10 cellular contexts compared by ENCODE assay signal in the genomic region with DNA sequence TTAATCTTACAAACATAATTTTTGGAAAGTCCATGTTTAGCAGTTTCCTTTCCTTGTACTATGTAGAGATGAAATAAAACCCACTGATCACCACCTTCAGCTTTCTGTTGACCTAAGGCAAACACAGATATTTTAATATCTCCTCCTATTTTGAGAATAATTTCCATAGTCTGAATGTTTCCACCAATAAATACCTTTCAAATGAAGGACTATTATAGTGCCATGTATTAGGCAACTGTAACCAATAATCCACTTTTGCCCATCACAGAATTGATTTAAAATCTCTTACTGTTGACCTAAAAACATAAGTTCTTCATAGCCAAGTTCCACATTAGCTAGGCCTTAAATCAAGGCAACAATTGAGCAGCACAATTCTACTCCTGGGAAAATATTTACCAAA. TPM values are rescaled to one million over a fixed set of nuclear protein-coding genes. Genes with fewer than 3 reads are reported as not detected.
A peak's percentile ranks its signal among the peaks of the same experiment; 100 is the strongest.
DNase-seq lines count a peak whose midpoint lies in the region; ATAC-seq and TF ChIP-seq lines count a peak whose summit lies in the region.
"Had no signal": no experiment of that assay in that cellular context is flagged by ENCODE, and none has a peak within 500 bp of the region (broad histone marks: within the 10 kb centered on the region; RNA-seq: fewer than 3 reads in every experiment).

No MANE protein-coding gene starts in this region.

- peaks cover 11% of the 10 kb centered on the region for H3K4me1 ChIP-seq in A673 (ENCODE audit: insufficient read depth, low read length, poor library complexity, severe bottlenecking)
- H3K4me1 ChIP-seq in HUES6 (ENCODE audit: control insufficient read depth, insufficient read depth, low read length) = peaks cover 19% of the 10 kb centered on the region; the same call in 1 of the 2 replicates

- TF ChIP-seq POLR2A in GM18505 (IDR thresholded peaks at IDR 0.05; ENCODE audit: borderline replicate concordance, extremely low read depth, insufficient read depth, insufficient read length) = no peak

- no peak overlapping the region for H3K27ac Mint-ChIP-seq in natural killer cell treated with Interleukin-12 subunit alpha and Interleukin-12 subunit beta and Interleukin-15 and Interleukin-18, amount 100 ng/mL, for 72 hours
- H3K27ac Mint-ChIP-seq: activated naive CD8-positive, alpha-beta T cell had no signal

- H3K27ac ChIP-seq in A673 (ENCODE audit: low read depth, low read length, poor library complexity, severe bottlenecking) = peak overlapping the region; percentile 92
- peak overlapping the region; percentile 20; the same call in 1 of the 2 replicates for H3K27ac ChIP-seq in HUES6 (ENCODE audit: low read depth, low read length)
- H3K27ac ChIP-seq in cingulate gyrus (ENCODE audit: low read depth, low read length) = peak overlapping the region; percentile 15
- H3K27ac ChIP-seq: neutrophil had no signal

- peak overlapping the region; percentile 74 for H3K4me3 Mint-ChIP-seq in natural killer cell treated with Interleukin-12 subunit alpha and Interleukin-12 subunit beta and Interleukin-15 and Interleukin-18, amount 100 ng/mL, for 72 hours

- H3K27me3 ChIP-seq in A673 (replicated peaks; ENCODE audit: insufficient read depth, low read depth, low read length, poor library complexity) (peaks cover 19% of the 10 kb centered on the region), HUES6 (ENCODE audit: control insufficient read depth, insufficient read depth, low read length) (no peaks in the 10 kb centered on the region)

- TF ChIP-seq CTCF in A673 (conservative IDR thresholded peaks at IDR 0.05; ENCODE audit: low read depth, low read length) = no peak

- CTCF ChIA-PET in A673 (lab: Charles Lee) = no interaction called here

- no peak for ATAC-seq in natural killer cell treated with Interleukin-12 subunit alpha and Interleukin-12 subunit beta and Interleukin-15 and Interleukin-18, amount 100 ng/mL, for 72 hours
- no peak for ATAC-seq in HG02884 (IDR thresholded peaks at IDR 0.05; ENCODE audit: unreplicated experiment)
- ATAC-seq in GM18505 (IDR thresholded peaks at IDR 0.05; ENCODE audit: unreplicated experiment) = no peak
- no peak for ATAC-seq in HG03135 (IDR thresholded peaks at IDR 0.05; ENCODE audit: unreplicated experiment)

- no TSS peak for BruUV-seq in A673 (replicated peaks; lab: Mats Ljungman, UMichigan)

- DNase-seq in A673 (ENCODE audit: low spot score) (no peak), nucleus accumbens (lab: John Stamatoyannopoulos, UW) (no peak)
- DNase-seq in natural killer cell treated with Interleukin-12 subunit alpha and Interleukin-12 subunit beta and Interleukin-15 and Interleukin-18, amount 100 ng/mL, for 72 hours (ENCODE audit: low spot score) = no peak

- H3K36me3 Mint-ChIP-seq in natural killer cell treated with Interleukin-12 subunit alpha and Interleukin-12 subunit beta and Interleukin-15 and Interleukin-18, amount 100 ng/mL, for 72 hours = no peaks in the 10 kb centered on the region
- H3K36me3 Mint-ChIP-seq: activated naive CD8-positive, alpha-beta T cell had no signal

- peak overlapping the region; percentile 54 for H3K9ac ChIP-seq in HUES6 (ENCODE audit: low read length)

- no peaks in the 10 kb centered on the region for H3K9me3 ChIP-seq in A673 (ENCODE audit: low read depth, low read length, poor library complexity, severe bottlenecking)
- no peaks in the 10 kb centered on the region for H3K9me3 ChIP-seq in HUES6 (ENCODE audit: control insufficient read depth, insufficient read depth, low read depth, low read length)
- H3K9me3 ChIP-seq: neutrophil had no signal

- no peaks in the 10 kb centered on the region for H3K9me3 Mint-ChIP-seq in natural killer cell treated with Interleukin-12 subunit alpha and Interleukin-12 subunit beta and Interleukin-15 and Interleukin-18, amount 100 ng/mL, for 72 hours

- H3K4me1 Mint-ChIP-seq in natural killer cell treated with Interleukin-12 subunit alpha and Interleukin-12 subunit beta and Interleukin-15 and Interleukin-18, amount 100 ng/mL, for 72 hours (ENCODE audit: low read depth in 2 of 2) = peaks cover 0 to 2% of the 10 kb centered on the region in 2 donors

- H3K4me3 ChIP-seq in A673 (ENCODE audit: low read depth, low read length, poor library complexity, severe bottlenecking) (peak overlapping the region; percentile 90), HUES6 (ENCODE audit: low read depth, low read length) (peak overlapping the region; percentile 80)

- POLR2A ChIA-PET in A673 (lab: Charles Lee; ENCODE audit: low non-redundant PET) = no interaction called here

- peaks cover 24 to 51% of the 10 kb centered on the region in 2 donors for H3K27me3 Mint-ChIP-seq in natural killer cell treated with Interleukin-12 subunit alpha and Interleukin-12 subunit beta and Interleukin-15 and Interleukin-18, amount 100 ng/mL, for 72 hours

- H3K36me3 ChIP-seq in A673 (ENCODE audit: insufficient read depth, low read length, poor library complexity, severe bottlenecking) (no peaks in the 10 kb centered on the region), HUES6 (ENCODE audit: control insufficient read depth, insufficient read depth, low read length) (no peaks in the 10 kb centered on the region)
- H3K36me3 ChIP-seq: neutrophil had no signal

- intact Hi-C loops in A673 (cut with micrococcal nuclease; ENCODE audit: unreplicated experiment) = loop anchor here (5.0 to 10.0 kb wide), 2 partner anchors 79 to 118 kb away; no protein-coding TSS in a partner anchor

RNA-seq across cellular contexts. Expression of gene CDC42BPA, which starts 1.8 kb away (rescaled TPM):
- total RNA-seq in A673 (2021) = 21.0 and 21.7 TPM in 2 replicates
- total RNA-seq in natural killer cell treated with Interleukin-12 subunit alpha and Interleukin-12 subunit beta and Interleukin-15 and Interleukin-18, amount 100 ng/mL, for 72 hours = 1 to 10 TPM in 1 of 2 donors, under 1 TPM in 1; 0.64 to 2.8 TPM

Comparison
In these comparisons a context has a peak if more than half of its experiments do, and no peak if none do; other contexts are left out.
1. H3K27ac ChIP-seq: peak in every context shown above with its lines; median percentile 92 in A673; 20 in HUES6; 15 in cingulate gyrus.